ENCODE assay signal across 24 cellular contexts in the genomic region with DNA sequence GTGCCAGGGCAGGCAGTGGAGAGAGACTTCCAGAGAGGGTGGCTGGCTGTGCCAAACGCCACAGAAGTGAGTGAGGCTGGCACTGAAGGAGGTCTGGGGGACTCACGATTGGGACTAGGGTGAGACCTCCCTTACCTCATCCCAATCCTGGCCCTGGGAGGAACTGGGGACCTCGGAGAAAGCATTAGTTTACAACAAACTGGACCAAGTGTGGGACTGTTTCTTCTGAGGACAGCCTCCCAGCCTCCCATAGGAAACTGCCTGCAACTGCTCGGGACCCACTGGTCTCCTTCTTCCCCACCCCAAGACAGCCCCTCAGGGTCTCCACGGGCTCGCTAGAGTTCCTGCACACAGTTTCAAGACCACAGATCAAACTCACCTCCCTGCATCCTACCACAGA. TPM values are rescaled to one million over a fixed set of nuclear protein-coding genes. Genes with fewer than 3 reads are reported as not detected.
DNase-seq lines count a peak whose midpoint lies in the region; ATAC-seq and TF ChIP-seq lines count a peak whose summit lies in the region.
"Had no signal": no experiment of that assay in that cellular context is flagged by ENCODE, and none has a peak within 500 bp of the region (broad histone marks: within the 10 kb centered on the region; RNA-seq: fewer than 3 reads in every experiment).

No MANE protein-coding gene starts in this region.

- H3K9me3 Mint-ChIP-seq in activated CD4-positive, alpha-beta memory T cell treated with anti-CD3 and anti-CD28 coated beads for 36 hours: no peaks in the 10 kb centered on the region
- no peaks in the 10 kb centered on the region for H3K9me3 Mint-ChIP-seq in activated CD4-positive, alpha-beta memory T cell treated with anti-CD3 and anti-CD28 coated beads, Interleukin-2, amount 10 ng/mL, durations not matched to agents 7 days and 5 days
- H3K9me3 Mint-ChIP-seq in natural killer cell treated with Interleukin-12 subunit alpha and Interleukin-12 subunit beta and Interleukin-15 and Interleukin-18, amount 100 ng/mL, for 72 hours: no peaks in the 10 kb centered on the region
- H3K9me3 Mint-ChIP-seq: activated T-helper 2 cell treated with anti-CD3 and anti-CD28 coated beads, Interferon-gamma antibody, Interleukin-2, Interleukin-4, amounts not matched to agents 10 μg/mL and 5 μg/mL and 100 μg/mL, durations not matched to agents 14 hours and 24 hours and 36 hours; CD4-positive, alpha-beta T cell had no signal

- ATAC-seq in natural killer cell treated with Interleukin-12 subunit alpha and Interleukin-12 subunit beta and Interleukin-15 and Interleukin-18, amount 100 ng/mL, for 72 hours: no peak
- ATAC-seq in thoracic aorta (ENCODE audit: insufficient number of reproducible peaks, low FRiP score, low read depth) (no peak), HG02884 (IDR thresholded peaks at IDR 0.05; ENCODE audit: unreplicated experiment) (no peak), GM18502 (IDR thresholded peaks at IDR 0.05; ENCODE audit: poor library complexity, unreplicated experiment) (no peak)
- ATAC-seq: gastroesophageal sphincter had no signal

- H3K36me3 ChIP-seq in thoracic aorta: peaks cover 9% of the 10 kb centered on the region
- H3K36me3 ChIP-seq: colonic mucosa, gastroesophageal sphincter had no signal

- H3K4me1 ChIP-seq in thoracic aorta (ENCODE audit: control insufficient read depth in 1 of 2, low read depth in 2 of 2): peaks cover 58 to 75% of the 10 kb centered on the region in 2 donors
- H3K4me1 ChIP-seq: colonic mucosa had no signal

- no peak overlapping the region for H3K4me3 ChIP-seq in coronary artery
- no peak overlapping the region for H3K4me3 ChIP-seq in thoracic aorta
- H3K4me3 ChIP-seq: colonic mucosa, gastroesophageal sphincter, skin epidermis had no signal

- H3K36me3 Mint-ChIP-seq in activated CD4-positive, alpha-beta memory T cell treated with anti-CD3 and anti-CD28 coated beads for 36 hours: peaks cover 64% of the 10 kb centered on the region
- H3K36me3 Mint-ChIP-seq in activated CD4-positive, alpha-beta memory T cell treated with anti-CD3 and anti-CD28 coated beads, Interleukin-2, amount 10 ng/mL, durations not matched to agents 7 days and 5 days (ENCODE audit: low read depth): peaks cover 73% of the 10 kb centered on the region
- peaks cover 16% of the 10 kb centered on the region for H3K36me3 Mint-ChIP-seq in natural killer cell treated with Interleukin-12 subunit alpha and Interleukin-12 subunit beta and Interleukin-15 and Interleukin-18, amount 100 ng/mL, for 72 hours

- H3K27ac ChIP-seq in coronary artery (peak overlapping the region; percentile 84 to 86), thoracic aorta (peak overlapping the region; percentile 82 to 87)
- H3K27ac ChIP-seq: colonic mucosa, epithelial cell of prostate had no signal

- intact Hi-C loops in activated CD4-positive, alpha-beta memory T cell treated with anti-CD3 and anti-CD28 coated beads for 36 hours (cut with micrococcal nuclease): no loop called here

- no peaks in the 10 kb centered on the region for H3K9me3 ChIP-seq in thoracic aorta
- H3K9me3 ChIP-seq: colonic mucosa, gastroesophageal sphincter had no signal

- H3K27ac Mint-ChIP-seq in activated CD4-positive, alpha-beta memory T cell treated with anti-CD3 and anti-CD28 coated beads for 36 hours: peak overlapping the region; percentile 14
- H3K27ac Mint-ChIP-seq in activated CD4-positive, alpha-beta memory T cell treated with anti-CD3 and anti-CD28 coated beads, Interleukin-2, amount 10 ng/mL, durations not matched to agents 7 days and 5 days: no peak overlapping the region
- H3K27ac Mint-ChIP-seq in natural killer cell treated with Interleukin-12 subunit alpha and Interleukin-12 subunit beta and Interleukin-15 and Interleukin-18, amount 100 ng/mL, for 72 hours: peak overlapping the region; percentile 44 to 64
- H3K27ac Mint-ChIP-seq: activated T-helper 2 cell treated with anti-CD3 and anti-CD28 coated beads, Interferon-gamma antibody, Interleukin-2, Interleukin-4, amounts not matched to agents 10 μg/mL and 5 μg/mL and 100 μg/mL, durations not matched to agents 14 hours and 24 hours and 36 hours; CD4-positive, alpha-beta T cell had no signal

- H3K27me3 Mint-ChIP-seq in activated CD4-positive, alpha-beta memory T cell treated with anti-CD3 and anti-CD28 coated beads for 36 hours: no peaks in the 10 kb centered on the region
- H3K27me3 Mint-ChIP-seq in activated CD4-positive, alpha-beta memory T cell treated with anti-CD3 and anti-CD28 coated beads, Interleukin-2, amount 10 ng/mL, durations not matched to agents 7 days and 5 days: no peaks in the 10 kb centered on the region
- no peaks in the 10 kb centered on the region for H3K27me3 Mint-ChIP-seq in natural killer cell treated with Interleukin-12 subunit alpha and Interleukin-12 subunit beta and Interleukin-15 and Interleukin-18, amount 100 ng/mL, for 72 hours
- H3K27me3 Mint-ChIP-seq: CD4-positive, alpha-beta T cell had no signal

- H3K4me3 Mint-ChIP-seq in activated CD4-positive, alpha-beta memory T cell treated with anti-CD3 and anti-CD28 coated beads for 36 hours: no peak overlapping the region
- H3K4me3 Mint-ChIP-seq in activated CD4-positive, alpha-beta memory T cell treated with anti-CD3 and anti-CD28 coated beads, Interleukin-2, amount 10 ng/mL, durations not matched to agents 7 days and 5 days: no peak overlapping the region
- H3K4me3 Mint-ChIP-seq in natural killer cell treated with Interleukin-12 subunit alpha and Interleukin-12 subunit beta and Interleukin-15 and Interleukin-18, amount 100 ng/mL, for 72 hours: no peak overlapping the region
- H3K4me3 Mint-ChIP-seq: CD4-positive, alpha-beta T cell had no signal

- H3K27me3 ChIP-seq in thoracic aorta (replicated peaks; ENCODE audit: insufficient read depth): no peaks in the 10 kb centered on the region
- H3K27me3 ChIP-seq: colonic mucosa, gastroesophageal sphincter had no signal

- DNase-seq in activated CD4-positive, alpha-beta memory T cell treated with anti-CD3 and anti-CD28 coated beads for 36 hours: no peak
- no peak for DNase-seq in activated CD4-positive, alpha-beta memory T cell treated with anti-CD3 and anti-CD28 coated beads, Interleukin-2, amount 10 ng/mL, durations not matched to agents 7 days and 5 days
- DNase-seq in coronary artery (ENCODE audit: low spot score): no peak
- no peak for DNase-seq in natural killer cell treated with Interleukin-12 subunit alpha and Interleukin-12 subunit beta and Interleukin-15 and Interleukin-18, amount 100 ng/mL, for 72 hours (ENCODE audit: low spot score)
- no peak for DNase-seq in thoracic aorta (ENCODE audit: low spot score)
- DNase-seq in NCI-H446 treated with DMSO at 0.1 percent for 48 hours (lab: John Stamatoyannopoulos, UW): no peak
- DNase-seq: activated CD4-positive, alpha-beta T cell treated with anti-CD3 and anti-CD28 coated beads, Interleukin-2, amount 50 U/mL, for 48 hours; amniotic stem cell; CD4-positive, alpha-beta T cell; colonic mucosa; DMS79 treated with DMSO at 0.1 percent for 48 hours; NCI-H187 treated with DMSO at 0.1 percent for 48 hours; NCI-H510A treated with DMSO at 0.1 percent for 48 hours; nucleus accumbens; OCI-M1; stimulated activated CD4-positive, alpha-beta T cell treated with anti-CD3 and anti-CD28 coated beads, Interleukin-4, amount 100 ng/mL, for 24 hours; stimulated activated CD8-positive, alpha-beta memory T cell treated with anti-CD3 and anti-CD28 coated beads, Interleukin-4, amount 100 ng/mL, for 48 hours; trophoblast cell had no signal

- peaks cover 28% of the 10 kb centered on the region for H3K4me1 Mint-ChIP-seq in activated CD4-positive, alpha-beta memory T cell treated with anti-CD3 and anti-CD28 coated beads for 36 hours (ENCODE audit: low read depth)
- H3K4me1 Mint-ChIP-seq in activated CD4-positive, alpha-beta memory T cell treated with anti-CD3 and anti-CD28 coated beads, Interleukin-2, amount 10 ng/mL, durations not matched to agents 7 days and 5 days: peaks cover 20% of the 10 kb centered on the region
- peaks cover 30 to 42% of the 10 kb centered on the region in 2 donors for H3K4me1 Mint-ChIP-seq in natural killer cell treated with Interleukin-12 subunit alpha and Interleukin-12 subunit beta and Interleukin-15 and Interleukin-18, amount 100 ng/mL, for 72 hours (ENCODE audit: low read depth in 2 of 2)

- POLR2A ChIA-PET in activated CD4-positive, alpha-beta memory T cell treated with anti-CD3 and anti-CD28 coated beads for 36 hours (lab: Charles Lee): no interaction called here
- POLR2A ChIA-PET in activated CD4-positive, alpha-beta memory T cell treated with anti-CD3 and anti-CD28 coated beads, Interleukin-2, amount 10 ng/mL, durations not matched to agents 7 days and 5 days (lab: Charles Lee): no interaction called here

- TF ChIP-seq CTCF in coronary artery (IDR thresholded peaks at IDR 0.05) (no peak), thoracic aorta (IDR thresholded peaks at IDR 0.05) (no peak)

- CTCF ChIA-PET in activated CD4-positive, alpha-beta memory T cell treated with anti-CD3 and anti-CD28 coated beads for 36 hours (lab: Charles Lee): no interaction called here
- CTCF ChIA-PET in activated CD4-positive, alpha-beta memory T cell treated with anti-CD3 and anti-CD28 coated beads, Interleukin-2, amount 10 ng/mL, durations not matched to agents 7 days and 5 days (lab: Charles Lee): no interaction called here

RNA-seq across cellular contexts. Expression of gene ST6GAL1, which starts 45.4 kb away (rescaled TPM):
- 100 to 1,000 TPM in 1 of 2 experiments, 10 to 100 TPM in 1; 99.9 to 113 TPM for total RNA-seq in activated CD4-positive, alpha-beta memory T cell treated with anti-CD3 and anti-CD28 coated beads for 36 hours
- 100 to 1,000 TPM; 116 to 128 TPM for total RNA-seq in activated CD4-positive, alpha-beta memory T cell treated with anti-CD3 and anti-CD28 coated beads, Interleukin-2, amount 10 ng/mL, durations not matched to agents 7 days and 5 days
- total RNA-seq in natural killer cell treated with Interleukin-12 subunit alpha and Interleukin-12 subunit beta and Interleukin-15 and Interleukin-18, amount 100 ng/mL, for 72 hours: 100 to 1,000 TPM; 179 to 304 TPM
- 100 to 1,000 TPM in 1 of 2 donors, 10 to 100 TPM in 1; 89.5 to 141 TPM for total RNA-seq in thoracic aorta
